ENCODE assay signal across 26 cellular contexts in the genomic region with DNA sequence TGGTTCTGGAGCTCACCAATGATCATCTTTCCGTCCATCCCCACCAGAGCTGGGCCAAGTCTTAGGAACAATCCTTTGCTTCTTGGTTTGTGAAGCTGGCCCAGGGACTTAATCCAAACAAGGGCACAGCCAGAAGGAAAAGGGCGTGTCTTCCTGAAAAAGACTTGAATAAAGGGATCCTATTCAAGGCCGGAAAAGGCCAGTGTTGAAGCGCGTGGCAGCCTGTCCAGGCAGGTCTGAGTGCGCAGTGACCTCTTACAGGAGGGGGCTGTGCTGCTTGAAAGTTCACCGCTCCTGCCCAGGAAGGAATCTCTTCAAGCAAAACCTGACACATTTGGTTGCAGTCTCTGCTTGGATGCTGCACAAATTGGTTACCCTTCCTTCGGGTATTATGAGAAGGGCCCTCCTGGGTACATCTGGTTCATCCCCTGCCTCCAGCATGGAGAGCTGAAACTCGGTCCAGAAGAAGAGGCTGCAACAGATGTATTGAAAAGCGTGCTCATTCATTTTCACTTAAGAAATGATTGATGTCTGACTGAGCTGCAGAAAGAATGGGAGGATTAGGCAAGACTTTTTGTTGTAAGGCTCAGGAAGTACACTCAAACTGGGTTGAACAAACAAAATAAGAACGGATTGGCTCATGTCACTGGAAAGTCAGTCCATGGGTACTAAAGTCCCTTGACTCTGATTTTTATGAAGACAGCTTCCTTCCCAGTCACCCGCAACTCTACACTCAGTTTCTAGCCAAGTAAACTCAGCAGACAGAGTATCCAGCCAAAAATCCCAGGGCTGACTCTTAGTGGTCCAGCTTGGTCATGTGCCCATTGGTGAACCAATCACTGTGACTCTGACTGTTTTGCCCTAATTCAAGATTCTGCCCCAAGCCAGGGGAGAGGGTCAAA.
DNase-seq lines count a peak whose midpoint lies in the region; ATAC-seq and TF ChIP-seq lines count a peak whose summit lies in the region.
"Had no signal": no experiment of that assay in that cellular context is flagged by ENCODE, and none has a peak within 500 bp of the region (broad histone marks: within the 10 kb centered on the region; RNA-seq: fewer than 3 reads in every experiment).

No MANE protein-coding gene starts in this region.

- ATAC-seq in GM23338, result no peak
- peak; percentile 75 for ATAC-seq in esophagus mucosa
- ATAC-seq: activated CD8-positive, alpha-beta memory T cell treated with anti-CD3 and anti-CD28 coated beads, Interleukin-2, amount 10 ng/mL, durations not matched to agents 7 days and 5 days; activated naive CD4-positive, alpha-beta T cell treated with anti-CD3 and anti-CD28 coated beads, Interleukin-2, amount 50 U/mL, for 72 hours; gastrocnemius medialis; psoas muscle; stimulated activated effector memory CD8-positive, alpha-beta T cell treated with anti-CD3 and anti-CD28 coated beads, Interleukin-12 subunit alpha, Interleukin-12 subunit beta, amount 100 ng/mL, for 72 hours; T-helper 17 cell had no signal

- no peak overlapping the region for H3K4me3 ChIP-seq in GM23338
- H3K4me3 ChIP-seq: gastrocnemius medialis, lower lobe of right lung, psoas muscle, skin epidermis, uterus had no signal

- CTCF ChIA-PET in RWPE1 (lab: Yijun Ruan, JAX), result interaction anchor here (0.7 kb wide), 2 partner anchors 40 to 136 kb away, joined by 3 to 4 read pairs; no protein-coding TSS in a partner anchor

- H3K4me3 Mint-ChIP-seq in GM23338 (no peak overlapping the region), type B pancreatic cell (no peak overlapping the region)
- H3K4me3 Mint-ChIP-seq: activated CD4-positive, alpha-beta T cell treated with anti-CD3 and anti-CD28 coated beads, Interleukin-2, amount 10 ng/mL, durations not matched to agents 7 days and 5 days; activated CD8-positive, alpha-beta memory T cell treated with anti-CD3 and anti-CD28 coated beads, Interleukin-2, amount 10 ng/mL, durations not matched to agents 7 days and 5 days; B cell; stimulated activated effector memory CD8-positive, alpha-beta T cell treated with anti-CD3 and anti-CD28 coated beads, Interleukin-12 subunit alpha, Interleukin-12 subunit beta, amount 100 ng/mL, for 72 hours had no signal

- POLR2A ChIA-PET in RWPE1 (lab: Yijun Ruan, JAX; ENCODE audit: low non-redundant PET), result interaction anchor here (0.9 kb wide), 1 partner anchor 22 kb away, joined by 3 read pairs; no protein-coding TSS in a partner anchor

- H3K79me2 ChIP-seq in GM23338 (replicated peaks; ENCODE audit: insufficient read depth), result no peaks in the 10 kb centered on the region

- H3K4me2 ChIP-seq in GM23338, result no peak overlapping the region

- H3K4me1 Mint-ChIP-seq in GM23338, result peaks cover 2% of the 10 kb centered on the region; the same call in 1 of the 3 replicates
- peaks cover 18% of the 10 kb centered on the region for H3K4me1 Mint-ChIP-seq in type B pancreatic cell (ENCODE audit: unreplicated experiment)
- H3K4me1 Mint-ChIP-seq: activated CD4-positive, alpha-beta T cell treated with anti-CD3 and anti-CD28 coated beads, Interleukin-2, amount 10 ng/mL, durations not matched to agents 7 days and 5 days; activated CD8-positive, alpha-beta memory T cell treated with anti-CD3 and anti-CD28 coated beads, Interleukin-2, amount 10 ng/mL, durations not matched to agents 7 days and 5 days; B cell; stimulated activated effector memory CD8-positive, alpha-beta T cell treated with anti-CD3 and anti-CD28 coated beads, Interleukin-12 subunit alpha, Interleukin-12 subunit beta, amount 100 ng/mL, for 72 hours; T-helper 17 cell had no signal

- no peaks in the 10 kb centered on the region; the same call in 2 of the 3 replicates for H3K36me3 Mint-ChIP-seq in GM23338 (ENCODE audit: low read depth)
- H3K36me3 Mint-ChIP-seq in type B pancreatic cell, result no peaks in the 10 kb centered on the region
- H3K36me3 Mint-ChIP-seq: activated CD8-positive, alpha-beta memory T cell treated with anti-CD3 and anti-CD28 coated beads, Interleukin-2, amount 10 ng/mL, durations not matched to agents 7 days and 5 days; activated naive CD4-positive, alpha-beta T cell treated with anti-CD3 and anti-CD28 coated beads, Interleukin-2, amount 50 U/mL, for 72 hours; stimulated activated effector memory CD8-positive, alpha-beta T cell treated with anti-CD3 and anti-CD28 coated beads, Interleukin-12 subunit alpha, Interleukin-12 subunit beta, amount 100 ng/mL, for 72 hours had no signal

- H2AFZ ChIP-seq in GM23338, result 0 out of 2 replicates have a peak overlapping the region, but pooled peaks have one; percentile 66

- 0 out of 2 replicates have a peak, but pooled peaks cover 6% of the 10 kb centered on the region for H3K9me2 ChIP-seq in GM23338 (ENCODE audit: insufficient read depth)

- no peaks in the 10 kb centered on the region for H3F3A ChIP-seq in GM23338 (replicated peaks; ENCODE audit: low read depth)

- H3K27me3 Mint-ChIP-seq in GM23338 (ENCODE audit: insufficient read depth, low read depth, poor library complexity) (peaks cover 7% of the 10 kb centered on the region), type B pancreatic cell (no peaks in the 10 kb centered on the region)
- H3K27me3 Mint-ChIP-seq: activated CD8-positive, alpha-beta memory T cell treated with anti-CD3 and anti-CD28 coated beads, Interleukin-2, amount 10 ng/mL, durations not matched to agents 7 days and 5 days; B cell; T-helper 17 cell had no signal

- H3K9me3 Mint-ChIP-seq in GM23338 (no peaks in the 10 kb centered on the region), type B pancreatic cell (peaks cover 10% of the 10 kb centered on the region)
- H3K9me3 Mint-ChIP-seq: activated naive CD4-positive, alpha-beta T cell treated with anti-CD3 and anti-CD28 coated beads, Interleukin-2, amount 50 U/mL, for 72 hours had no signal

- H3K4me1 ChIP-seq in GM23338 (ENCODE audit: insufficient read depth), result no peaks in the 10 kb centered on the region
- H3K4me1 ChIP-seq: gastrocnemius medialis, lower lobe of right lung, psoas muscle, uterus had no signal

- H3K27me3 ChIP-seq in GM23338 (ENCODE audit: insufficient read depth), result no peaks in the 10 kb centered on the region
- H3K27me3 ChIP-seq: gastrocnemius medialis, uterus had no signal

- TF ChIP-seq CTCF in GM23338 (conservative IDR thresholded peaks at IDR 0.05; ENCODE audit: low read depth in 2 of 2) (no peak), RWPE1 (conservative IDR thresholded peaks at IDR 0.05; ENCODE audit: low read depth) (no peak), type B pancreatic cell (conservative IDR thresholded peaks at IDR 0.05) (no peak)

- H3K36me3 ChIP-seq in GM23338 (ENCODE audit: insufficient read depth), result no peaks in the 10 kb centered on the region
- H3K36me3 ChIP-seq: gastrocnemius medialis, lower lobe of right lung, uterus had no signal

- H3K27ac ChIP-seq in GM23338 (ENCODE audit: low read depth) (no peak overlapping the region), RWPE1 (peak overlapping the region; percentile 90)
- H3K27ac ChIP-seq: gastrocnemius medialis, HL-60, lower lobe of right lung, psoas muscle, uterus had no signal

- DNase-seq in GM23338 (ENCODE audit: low spot score) (no peak), RWPE1 (ENCODE audit: low spot score) (peak; percentile 86), type B pancreatic cell (ENCODE audit: extremely low spot score, unreplicated experiment) (no peak), NCI-H2171 (lab: John Stamatoyannopoulos, UW) (no peak), SIG-M5 (lab: John Stamatoyannopoulos, UW) (no peak)
- DNase-seq in activated CD4-positive, alpha-beta T cell treated with anti-CD3 and anti-CD28 coated beads for 1 hour, result no peak
- DNase-seq: activated CD4-positive, alpha-beta T cell treated with anti-CD3 and anti-CD28 coated beads, Interleukin-2, amount 10 ng/mL, durations not matched to agents 7 days and 5 days; activated CD8-positive, alpha-beta memory T cell treated with anti-CD3 and anti-CD28 coated beads, Interleukin-2, amount 10 ng/mL, durations not matched to agents 7 days and 5 days; aorta; central memory CD4-positive, alpha-beta T cell; gastrocnemius medialis; GOT3; lower lobe of right lung; MM.1S; NCI-H1436; NCI-H69; psoas muscle; stimulated activated CD4-positive, alpha-beta T cell treated with anti-CD3 and anti-CD28 coated beads, Interleukin-2, amount 100 ng/mL, for 24 hours; T-helper 17 cell; uterus had no signal

- no peaks in the 10 kb centered on the region for H4K20me1 ChIP-seq in GM23338 (replicated peaks; ENCODE audit: insufficient read depth)

- H3K27ac Mint-ChIP-seq in GM23338 (no peak overlapping the region), type B pancreatic cell (peak overlapping the region; percentile 58)
- H3K27ac Mint-ChIP-seq: activated CD4-positive, alpha-beta T cell treated with anti-CD3 and anti-CD28 coated beads, Interleukin-2, amount 10 ng/mL, durations not matched to agents 7 days and 5 days; activated CD8-positive, alpha-beta memory T cell treated with anti-CD3 and anti-CD28 coated beads, Interleukin-2, amount 10 ng/mL, durations not matched to agents 7 days and 5 days; activated naive CD4-positive, alpha-beta T cell treated with anti-CD3 and anti-CD28 coated beads, Interleukin-2, amount 50 U/mL, for 72 hours; B cell; stimulated activated effector memory CD8-positive, alpha-beta T cell treated with anti-CD3 and anti-CD28 coated beads, Interleukin-12 subunit alpha, Interleukin-12 subunit beta, amount 100 ng/mL, for 72 hours; T-helper 17 cell had no signal

TF ChIP-seq in GM23338, 12 proteins besides CTCF, POLR2A, EP300 and RAD21 (continues in another document):
- no peak for TF ChIP-seq CREB1 (CRISPR knock-in tag; IDR thresholded peaks at IDR 0.05; ENCODE audit: low read depth)
- TF ChIP-seq ZNF114 (CRISPR knock-in tag; IDR thresholded peaks at IDR 0.05), result no peak
- no peak for TF ChIP-seq NANOG (IDR thresholded peaks at IDR 0.05; ENCODE audit: borderline replicate concordance)
